ENCODE assay signal across 20 cellular contexts in genomic region chr10:119379466-119380071, GRCh38.
"Had no signal": no experiment of that assay in that cellular context is flagged by ENCODE, and none has a peak within 500 bp of the region (broad histone marks: within the 10 kb centered on the region; RNA-seq: fewer than 3 reads in every experiment).

No MANE protein-coding gene starts in this region.

- H3K27ac ChIP-seq: cardiac muscle cell, neutrophil, pancreas, vagina had no signal

- H3K4me3 ChIP-seq: cardiac muscle cell, pancreas, stomach, vagina had no signal

- H3K27me3 ChIP-seq: cardiac muscle cell, neutrophil, pancreas, stomach, vagina had no signal

- H3K27me3 Mint-ChIP-seq: activated CD4-positive, alpha-beta T cell treated with anti-CD3 and anti-CD28 coated beads, Interleukin-2, amount 10 ng/mL, durations not matched to agents 24 days and 14 days; activated CD8-positive, alpha-beta T cell treated with anti-CD3 and anti-CD28 coated beads for 36 hours; activated naive CD8-positive, alpha-beta T cell treated with anti-CD3 and anti-CD28 coated beads for 36 hours; activated T-helper 17 cell treated with anti-CD3 and anti-CD28 coated beads, Interleukin-2, amount 50 U/mL, for 72 hours had no signal

- H3K9me3 ChIP-seq: neutrophil, pancreas, stomach, vagina had no signal

- H3K4me3 Mint-ChIP-seq: activated CD4-positive, alpha-beta T cell treated with anti-CD3 and anti-CD28 coated beads, Interleukin-2, amount 10 ng/mL, durations not matched to agents 24 days and 14 days; activated CD8-positive, alpha-beta T cell treated with anti-CD3 and anti-CD28 coated beads for 36 hours; activated naive CD8-positive, alpha-beta T cell treated with anti-CD3 and anti-CD28 coated beads for 36 hours; activated T-helper 17 cell treated with anti-CD3 and anti-CD28 coated beads, Interleukin-2, amount 50 U/mL, for 72 hours; endodermal cell; natural killer cell had no signal

- H3K36me3 Mint-ChIP-seq: natural killer cell had no signal

- H3K4me1 ChIP-seq: pancreas had no signal

- ATAC-seq: activated CD8-positive, alpha-beta T cell treated with anti-CD3 and anti-CD28 coated beads for 36 hours; activated T-helper 17 cell treated with anti-CD3 and anti-CD28 coated beads, Interleukin-2, amount 50 U/mL, for 72 hours; natural killer cell; pancreas had no signal

- H3K9me3 Mint-ChIP-seq: activated CD4-positive, alpha-beta T cell treated with anti-CD3 and anti-CD28 coated beads, Interleukin-2, amount 10 ng/mL, durations not matched to agents 24 days and 14 days; activated CD8-positive, alpha-beta T cell treated with anti-CD3 and anti-CD28 coated beads for 36 hours; activated naive CD8-positive, alpha-beta T cell treated with anti-CD3 and anti-CD28 coated beads for 36 hours; activated T-helper 17 cell treated with anti-CD3 and anti-CD28 coated beads, Interleukin-2, amount 50 U/mL, for 72 hours; endodermal cell; natural killer cell had no signal

- H3K36me3 ChIP-seq: cardiac muscle cell, neutrophil, pancreas, vagina had no signal

- DNase-seq: activated CD4-positive, alpha-beta T cell treated with anti-CD3 and anti-CD28 coated beads, Interleukin-2, amount 10 ng/mL, durations not matched to agents 24 days and 14 days; activated CD8-positive, alpha-beta T cell treated with anti-CD3 and anti-CD28 coated beads for 36 hours; activated naive CD4-positive, alpha-beta T cell; activated naive CD8-positive, alpha-beta T cell treated with anti-CD3 and anti-CD28 coated beads for 36 hours; activated T-cell treated with anti-CD3 and anti-CD28 coated beads, Interleukin-2, amount 50 U/mL, for 1 hour; amniotic stem cell; endodermal cell; erythroblast; foreskin melanocyte; kidney glomerular epithelial cell; natural killer cell; pancreas; stimulated activated CD4-positive, alpha-beta T cell treated with anti-CD3 and anti-CD28 coated beads, Interleukin-2, amount 100 ng/mL, for 48 hours; stomach; T1000; trophoblast cell had no signal

- H3K27ac Mint-ChIP-seq: activated CD4-positive, alpha-beta T cell treated with anti-CD3 and anti-CD28 coated beads, Interleukin-2, amount 10 ng/mL, durations not matched to agents 24 days and 14 days; activated CD8-positive, alpha-beta T cell treated with anti-CD3 and anti-CD28 coated beads for 36 hours; activated naive CD8-positive, alpha-beta T cell treated with anti-CD3 and anti-CD28 coated beads for 36 hours; activated T-helper 17 cell treated with anti-CD3 and anti-CD28 coated beads, Interleukin-2, amount 50 U/mL, for 72 hours; endodermal cell had no signal
